ENCODE assay signal across 12 cellular contexts in the genomic region with DNA sequence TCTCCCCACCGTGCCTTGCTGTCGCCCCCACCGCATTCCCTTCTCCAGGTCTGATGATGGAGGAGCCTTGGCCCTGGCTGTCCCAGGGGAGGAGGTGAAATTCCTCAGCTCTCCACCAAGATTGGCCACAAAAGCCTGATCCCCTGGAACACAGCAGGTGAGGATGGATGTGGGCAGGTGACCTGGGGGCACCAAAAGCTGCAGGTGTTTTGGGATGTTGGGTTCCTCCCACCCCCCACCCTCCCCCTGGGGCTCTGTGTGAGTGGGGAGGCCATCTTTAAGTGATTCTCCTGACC. TPM values are rescaled to one million over a fixed set of nuclear protein-coding genes. Genes with fewer than 3 reads are reported as not detected.
DNase-seq lines count a peak whose midpoint lies in the region; ATAC-seq and TF ChIP-seq lines count a peak whose summit lies in the region.
"Had no signal": no experiment of that assay in that cellular context is flagged by ENCODE, and none has a peak within 500 bp of the region (broad histone marks: within the 10 kb centered on the region; RNA-seq: fewer than 3 reads in every experiment).

No MANE protein-coding gene starts in this region.

- POLR2A ChIA-PET in activated CD8-positive, alpha-beta T cell treated with anti-CD3 and anti-CD28 coated beads for 36 hours (lab: Charles Lee), result interaction anchor here (0.7 to 2.1 kb wide), 5 partner anchors 9 to 79 kb away, joined by 3 to 5 read pairs (median 3); a partner anchor contains a TSS
- POLR2A ChIA-PET in activated CD8-positive, alpha-beta T cell treated with anti-CD3 and anti-CD28 coated beads, Interleukin-2, amount 10 ng/mL, durations not matched to agents 7 days and 5 days (lab: Charles Lee), result no interaction called here

- no peak for ATAC-seq in activated CD8-positive, alpha-beta T cell treated with anti-CD3 and anti-CD28 coated beads for 36 hours
- no peak for ATAC-seq in activated CD8-positive, alpha-beta T cell treated with anti-CD3 and anti-CD28 coated beads, Interleukin-2, amount 10 ng/mL, durations not matched to agents 7 days and 5 days
- ATAC-seq in stimulated activated naive CD8-positive, alpha-beta T cell treated with anti-CD3 and anti-CD28 coated beads, Interleukin-15, amount 100 ng/mL, for 72 hours, result no peak
- ATAC-seq in GM21529 (IDR thresholded peaks at IDR 0.05; ENCODE audit: unreplicated experiment), result no peak

- no peaks in the 10 kb centered on the region for H3K27me3 ChIP-seq in iPS-18a (ENCODE audit: control insufficient read depth, insufficient read depth, low read length)
- H3K27me3 ChIP-seq: heart right ventricle had no signal

- no peaks in the 10 kb centered on the region for H3K27me3 Mint-ChIP-seq in activated CD8-positive, alpha-beta T cell treated with anti-CD3 and anti-CD28 coated beads for 36 hours
- H3K27me3 Mint-ChIP-seq in activated CD8-positive, alpha-beta T cell treated with anti-CD3 and anti-CD28 coated beads, Interleukin-2, amount 10 ng/mL, durations not matched to agents 7 days and 5 days (ENCODE audit: low read depth), result no peaks in the 10 kb centered on the region
- no peaks in the 10 kb centered on the region for H3K27me3 Mint-ChIP-seq in stimulated activated naive CD8-positive, alpha-beta T cell treated with anti-CD3 and anti-CD28 coated beads, Interleukin-15, amount 100 ng/mL, for 72 hours

- TF ChIP-seq CTCF in activated CD8-positive, alpha-beta T cell treated with anti-CD3 and anti-CD28 coated beads for 36 hours (IDR thresholded peaks at IDR 0.05), result no peak

- H3K36me3 Mint-ChIP-seq in activated CD8-positive, alpha-beta T cell treated with anti-CD3 and anti-CD28 coated beads for 36 hours (ENCODE audit: low read depth), result peaks cover 14% of the 10 kb centered on the region
- H3K36me3 Mint-ChIP-seq in activated CD8-positive, alpha-beta T cell treated with anti-CD3 and anti-CD28 coated beads, Interleukin-2, amount 10 ng/mL, durations not matched to agents 7 days and 5 days (ENCODE audit: low read depth), result peaks cover 13% of the 10 kb centered on the region

- no peaks in the 10 kb centered on the region for H3K4me1 ChIP-seq in iPS-18a (ENCODE audit: control insufficient read depth, low read depth, low read length)

- H3K27ac ChIP-seq in iPS-18a (ENCODE audit: low read length), result peak overlapping the region; percentile 26

- peaks cover 18% of the 10 kb centered on the region for H3K36me3 ChIP-seq in iPS-18a (ENCODE audit: control insufficient read depth, low read depth, low read length)

- H3K27ac Mint-ChIP-seq in activated CD8-positive, alpha-beta T cell treated with anti-CD3 and anti-CD28 coated beads for 36 hours, result no peak overlapping the region
- H3K27ac Mint-ChIP-seq in activated CD8-positive, alpha-beta T cell treated with anti-CD3 and anti-CD28 coated beads, Interleukin-2, amount 10 ng/mL, durations not matched to agents 7 days and 5 days, result no peak overlapping the region
- H3K27ac Mint-ChIP-seq in stimulated activated naive CD8-positive, alpha-beta T cell treated with anti-CD3 and anti-CD28 coated beads, Interleukin-15, amount 100 ng/mL, for 72 hours, result no peak overlapping the region

- peaks cover 14% of the 10 kb centered on the region for H3K4me1 Mint-ChIP-seq in activated CD8-positive, alpha-beta T cell treated with anti-CD3 and anti-CD28 coated beads for 36 hours (ENCODE audit: low read depth)
- peaks cover 27% of the 10 kb centered on the region for H3K4me1 Mint-ChIP-seq in activated CD8-positive, alpha-beta T cell treated with anti-CD3 and anti-CD28 coated beads, Interleukin-2, amount 10 ng/mL, durations not matched to agents 7 days and 5 days (ENCODE audit: low read depth)
- H3K4me1 Mint-ChIP-seq in stimulated activated naive CD8-positive, alpha-beta T cell treated with anti-CD3 and anti-CD28 coated beads, Interleukin-15, amount 100 ng/mL, for 72 hours, result peaks cover 21% of the 10 kb centered on the region

- peak overlapping the region; percentile 71 for H3K9ac ChIP-seq in iPS-18a (ENCODE audit: low read length)

- H3K4me3 Mint-ChIP-seq in activated CD8-positive, alpha-beta T cell treated with anti-CD3 and anti-CD28 coated beads for 36 hours, result peak overlapping the region; percentile 65
- no peak overlapping the region for H3K4me3 Mint-ChIP-seq in activated CD8-positive, alpha-beta T cell treated with anti-CD3 and anti-CD28 coated beads, Interleukin-2, amount 10 ng/mL, durations not matched to agents 7 days and 5 days
- H3K4me3 Mint-ChIP-seq in stimulated activated naive CD8-positive, alpha-beta T cell treated with anti-CD3 and anti-CD28 coated beads, Interleukin-15, amount 100 ng/mL, for 72 hours, result no peak overlapping the region

- no peaks in the 10 kb centered on the region for H3K9me3 ChIP-seq in iPS-18a (ENCODE audit: control insufficient read depth, low read depth, low read length)
- H3K9me3 ChIP-seq: heart right ventricle had no signal

- intact Hi-C loops in activated CD8-positive, alpha-beta T cell treated with anti-CD3 and anti-CD28 coated beads for 36 hours (cut with micrococcal nuclease), result no loop called here

- CTCF ChIA-PET in activated CD8-positive, alpha-beta T cell treated with anti-CD3 and anti-CD28 coated beads for 36 hours (lab: Charles Lee), result interaction anchor here (0.6 to 2.7 kb wide), 4 partner anchors 10 to 112 kb away, joined by 3 to 20 read pairs (median 4); no protein-coding TSS in a partner anchor
- CTCF ChIA-PET in activated CD8-positive, alpha-beta T cell treated with anti-CD3 and anti-CD28 coated beads, Interleukin-2, amount 10 ng/mL, durations not matched to agents 7 days and 5 days (lab: Charles Lee), result interaction anchor here (0.6 to 2.8 kb wide), 4 partner anchors 16 to 88 kb away, joined by 3 to 11 read pairs (median 4); a partner anchor contains a TSS

- no peaks in the 10 kb centered on the region for H3K9me3 Mint-ChIP-seq in activated CD8-positive, alpha-beta T cell treated with anti-CD3 and anti-CD28 coated beads for 36 hours
- H3K9me3 Mint-ChIP-seq in activated CD8-positive, alpha-beta T cell treated with anti-CD3 and anti-CD28 coated beads, Interleukin-2, amount 10 ng/mL, durations not matched to agents 7 days and 5 days (ENCODE audit: insufficient read depth), result no peaks in the 10 kb centered on the region
- H3K9me3 Mint-ChIP-seq in stimulated activated naive CD8-positive, alpha-beta T cell treated with anti-CD3 and anti-CD28 coated beads, Interleukin-15, amount 100 ng/mL, for 72 hours, result no peaks in the 10 kb centered on the region

- DNase-seq in activated CD8-positive, alpha-beta T cell treated with anti-CD3 and anti-CD28 coated beads for 36 hours, result no peak
- DNase-seq in activated CD8-positive, alpha-beta T cell treated with anti-CD3 and anti-CD28 coated beads, Interleukin-2, amount 10 ng/mL, durations not matched to agents 7 days and 5 days, result no peak
- DNase-seq in activated CD4-positive, alpha-beta T cell treated with anti-CD3 and anti-CD28 coated beads for 4 hours, result no peak
- DNase-seq in stimulated activated naive CD8-positive, alpha-beta T cell treated with anti-CD3 and anti-CD28 coated beads, Interleukin-15, amount 100 ng/mL, for 72 hours, result no peak
- DNase-seq: activated T-cell treated with anti-CD3 and anti-CD28 coated beads, Interleukin-2, amount 50 U/mL, for 1 hour; DMS153; effector CD4-positive, alpha-beta T cell; heart right ventricle; NCI-H2029 had no signal

- H3K4me3 ChIP-seq in iPS-18a (ENCODE audit: low read length), result peak overlapping the region; percentile 77

RNA-seq across cellular contexts. Expression of a gene that starts 0.6 kb away (rescaled TPM):
- total RNA-seq in activated CD8-positive, alpha-beta T cell treated with anti-CD3 and anti-CD28 coated beads for 36 hours, result 10 to 100 TPM; 17.8 to 20.7 TPM
- total RNA-seq in activated CD8-positive, alpha-beta T cell treated with anti-CD3 and anti-CD28 coated beads, Interleukin-2, amount 10 ng/mL, durations not matched to agents 7 days and 5 days, result 10 to 100 TPM; 45.2 to 45.8 TPM

RNA-seq across cellular contexts. Expression of a gene that starts 11.3 kb away (rescaled TPM):
- total RNA-seq in activated CD8-positive, alpha-beta T cell treated with anti-CD3 and anti-CD28 coated beads for 36 hours, result 10 to 100 TPM; 36.8 to 38.8 TPM
- total RNA-seq in activated CD8-positive, alpha-beta T cell treated with anti-CD3 and anti-CD28 coated beads, Interleukin-2, amount 10 ng/mL, durations not matched to agents 7 days and 5 days, result 10 to 100 TPM; 42.6 to 45.3 TPM

RNA-seq across cellular contexts. Expression of a gene that starts 22.1 kb away (rescaled TPM):
- total RNA-seq in activated CD8-positive, alpha-beta T cell treated with anti-CD3 and anti-CD28 coated beads for 36 hours, result 100 to 1,000 TPM; 247 to 261 TPM
- 1,000 to 10,000 TPM; 1,444 to 1,502 TPM for total RNA-seq in activated CD8-positive, alpha-beta T cell treated with anti-CD3 and anti-CD28 coated beads, Interleukin-2, amount 10 ng/mL, durations not matched to agents 7 days and 5 days

RNA-seq across cellular contexts. Expression of a gene that starts 39.0 kb away (rescaled TPM):
- 10 to 100 TPM; 51.3 to 51.5 TPM for total RNA-seq in activated CD8-positive, alpha-beta T cell treated with anti-CD3 and anti-CD28 coated beads for 36 hours
- 10 to 100 TPM; 31.5 to 33.5 TPM for total RNA-seq in activated CD8-positive, alpha-beta T cell treated with anti-CD3 and anti-CD28 coated beads, Interleukin-2, amount 10 ng/mL, durations not matched to agents 7 days and 5 days

RNA-seq across cellular contexts. Expression of a gene that starts 58.0 kb away (rescaled TPM):
- total RNA-seq in activated CD8-positive, alpha-beta T cell treated with anti-CD3 and anti-CD28 coated beads for 36 hours, result 100 to 1,000 TPM; 122 to 128 TPM
- 100 to 1,000 TPM; 216 to 218 TPM for total RNA-seq in activated CD8-positive, alpha-beta T cell treated with anti-CD3 and anti-CD28 coated beads, Interleukin-2, amount 10 ng/mL, durations not matched to agents 7 days and 5 days
- total RNA-seq: A172 had no signal

Comparison
In these comparisons a context has a peak if more than half of its experiments do, and no peak if none do; other contexts are left out.
1. RNA of a gene that starts 22.1 kb away (total RNA-seq): 1,444 to 1,502 TPM in activated CD8-positive, alpha-beta T cell treated with anti-CD3 and anti-CD28 coated beads, Interleukin-2, amount 10 ng/mL, durations not matched to agents 7 days and 5 days; 247 to 261 TPM in activated CD8-positive, alpha-beta T cell treated with anti-CD3 and anti-CD28 coated beads for 36 hours; every median in the first group is over 4 times any median in the second.